25 cellular contexts compared by ENCODE assay signal in genomic region chr4:20735931-20736330, GRCh38. TPM values are rescaled to one million over a fixed set of nuclear protein-coding genes. Genes with fewer than 3 reads are reported as not detected.
A peak's percentile ranks its signal among the peaks of the same experiment; 100 is the strongest.
DNase-seq lines count a peak whose midpoint lies in the region; ATAC-seq, FAIRE-seq and TF ChIP-seq lines count a peak whose summit lies in the region.
"Had no signal": no experiment of that assay in that cellular context is flagged by ENCODE, and none has a peak within 500 bp of the region (broad histone marks: within the 10 kb centered on the region; RNA-seq: fewer than 3 reads in every experiment).

No MANE protein-coding gene starts in this region.

- H3K27ac ChIP-seq in pancreas: no peak overlapping the region
- H3K27ac ChIP-seq in ovary: no peak overlapping the region
- H3K27ac ChIP-seq: 22Rv1; BLaER1 treated with 17β-estradiol and CSF1 and Interleukin-3, amounts not matched to agents 10 nM and 100 nM; C4-2B had no signal

- no peaks in the 10 kb centered on the region for H3K27me3 ChIP-seq in pancreas
- H3K27me3 ChIP-seq in ovary: no peaks in the 10 kb centered on the region
- H3K27me3 ChIP-seq: BLaER1 treated with 17β-estradiol and CSF1 and Interleukin-3, amounts not matched to agents 10 nM and 100 nM had no signal

- H3K36me3 ChIP-seq in pancreas (no peaks in the 10 kb centered on the region), ovary (no peaks in the 10 kb centered on the region)

- H3K4me3 ChIP-seq in pancreas (no peak overlapping the region), ovary (no peak overlapping the region)
- H3K4me3 ChIP-seq: BLaER1 treated with 17β-estradiol and CSF1 and Interleukin-3, amounts not matched to agents 10 nM and 100 nM; GM12878 had no signal

- no peaks in the 10 kb centered on the region for H3K9me3 ChIP-seq in pancreas
- peaks cover 0 to 12% of the 10 kb centered on the region in 2 donors for H3K9me3 ChIP-seq in ovary
- H3K9me3 ChIP-seq: Caco-2 had no signal

- intact Hi-C loops in pancreas (cut with DNase I) (no loop called here), ovary (cut with DNase I) (no loop called here)

- TF ChIP-seq POLR2A in ovary (IDR thresholded peaks at IDR 0.05): no peak

- FAIRE-seq in A204.1 (lab: Jason Lieb, UNC): peak; percentile 40
- peak; percentile 37 for FAIRE-seq in pancreas (lab: Jason Lieb, UNC)
- FAIRE-seq: D721Med, GM12878, GM12892, GM18507 had no signal

- WGBS in pancreas, 2 donors: 96 to 98% methylated on average over 1 of the region's 1 CpG
- 96 to 99% (median 98%) methylated on average over 1 of the region's 1 CpG for WGBS in ovary, 3 donors

- DNase-seq in LHCN-M2 (ENCODE audit: low read depth): peak; percentile 52
- DNase-seq in myocyte (ENCODE audit: low read depth): peak; percentile 76
- DNase-seq in pancreas: no peak
- no peak for DNase-seq in medulla oblongata (ENCODE audit: extremely low spot score)
- no peak for DNase-seq in ovary
- no peak for DNase-seq in NOMO-1 treated with DMSO at 0.1 percent for 48 hours (lab: John Stamatoyannopoulos, UW; ENCODE audit: unreplicated experiment)
- no peak for DNase-seq in DMS153 treated with DMSO at 0.1 percent for 48 hours (lab: John Stamatoyannopoulos, UW; ENCODE audit: unreplicated experiment)
- DNase-seq: ACHN; Caco-2; Calu3; CD4-positive, alpha-beta T cell; CD8-positive, alpha-beta T cell; DMS53; DMS79; DND-41; EL; GDM1 had no signal

- H3K4me1 ChIP-seq in pancreas: no peaks in the 10 kb centered on the region
- H3K4me1 ChIP-seq in ovary (ENCODE audit: insufficient read depth): no peaks in the 10 kb centered on the region
- H3K4me1 ChIP-seq: BLaER1 treated with 17β-estradiol and CSF1 and Interleukin-3, amounts not matched to agents 10 nM and 100 nM; Caco-2 had no signal

- TF ChIP-seq CTCF in pancreas (IDR thresholded peaks at IDR 0.05) (no peak), ovary (IDR thresholded peaks at IDR 0.05) (no peak)

- ATAC-seq in pancreas: no peak
- ATAC-seq: CD8-positive, alpha-beta T cell; GM12878 had no signal

- no peak for TF ChIP-seq EP300 in ovary (IDR thresholded peaks at IDR 0.05)

RNA-seq across cellular contexts. Expression of gene PACRGL, which starts 35.7 kb away (rescaled TPM):
- total RNA-seq in LHCN-M2 (2014; rRNA removed) (19.2 and 19.6 TPM in 2 replicates), myocyte (25.8 and 26.0 TPM in 2 replicates), pancreas (10 to 100 TPM in 1 of 6 donors, 1 to 10 TPM in 5; 4.7 to 10.4 (median 6.6) TPM), ovary (10 to 100 TPM; 12.8 to 28.4 (median 22.5) TPM)
- polyA plus RNA-seq in LHCN-M2 (2012): 6.1 TPM
- 13.8 TPM for polyA plus RNA-seq in myocyte (2012)
- polyA plus RNA-seq in pancreas (1 to 10 TPM; 3.7 to 9.5 TPM), ovary (10 to 100 TPM; 11.1 to 14.4 TPM)

Comparison
In these comparisons a context has a peak if more than half of its experiments do, and no peak if none do; other contexts are left out.
1. DNase-seq: peak in LHCN-M2 (single experiment) and myocyte (single experiment); none in pancreas (0 of 6), medulla oblongata (single experiment), ovary (0 of 5), NOMO-1 treated with DMSO at 0.1 percent for 48 hours (single experiment) and DMS153 treated with DMSO at 0.1 percent for 48 hours (single experiment).